ENCODE assay signal across 1 cellular context in the genomic region with DNA sequence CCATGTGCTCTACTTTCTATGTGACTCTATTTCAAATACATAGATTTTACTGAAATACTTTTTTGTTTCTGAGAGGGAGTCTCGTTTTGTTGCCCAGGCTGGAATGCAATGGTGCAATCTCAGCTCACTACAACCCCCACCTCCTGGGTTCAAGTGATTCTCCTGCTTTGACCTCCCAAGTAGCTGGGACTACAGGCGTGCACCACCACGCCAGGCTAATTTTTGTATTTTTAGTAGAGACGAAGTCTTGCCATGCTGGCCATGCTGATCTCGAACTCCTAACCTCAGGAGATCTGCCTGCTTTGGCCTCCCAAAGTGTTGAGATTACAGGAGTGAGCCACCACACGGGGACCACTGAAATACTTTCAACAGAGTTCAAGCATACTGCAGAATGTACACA.
TF ChIP-seq lines count a peak whose summit lies in the region.

No MANE protein-coding gene starts in this region.

TF ChIP-seq in GM23338, 12 proteins besides CTCF, POLR2A, EP300 and RAD21:
- TF ChIP-seq EZH2phosphoT487 (IDR thresholded peaks at IDR 0.05; ENCODE audit: unreplicated experiment) (no peak), CREB1 (CRISPR knock-in tag; IDR thresholded peaks at IDR 0.05; ENCODE audit: low read depth) (no peak), ZNF462 (CRISPR knock-in tag; IDR thresholded peaks at IDR 0.05) (no peak), NANOG (IDR thresholded peaks at IDR 0.05; ENCODE audit: borderline replicate concordance) (no peak), EZH2 (IDR thresholded peaks at IDR 0.05; ENCODE audit: low read depth, unreplicated experiment) (no peak), STAT1 (IDR thresholded peaks at IDR 0.05; ENCODE audit: unreplicated experiment) (no peak), ZNF114 (CRISPR knock-in tag; IDR thresholded peaks at IDR 0.05) (no peak), ZNF331 (CRISPR knock-in tag; IDR thresholded peaks at IDR 0.05; ENCODE audit: low read depth) (no peak), POLR2AphosphoS5 (IDR thresholded peaks at IDR 0.05; ENCODE audit: low read depth) (no peak), JUNB (IDR thresholded peaks at IDR 0.05; ENCODE audit: unreplicated experiment) (no peak), REST (IDR thresholded peaks at IDR 0.05; ENCODE audit: unreplicated experiment) (no peak)
- TF ChIP-seq, protein P1, sequence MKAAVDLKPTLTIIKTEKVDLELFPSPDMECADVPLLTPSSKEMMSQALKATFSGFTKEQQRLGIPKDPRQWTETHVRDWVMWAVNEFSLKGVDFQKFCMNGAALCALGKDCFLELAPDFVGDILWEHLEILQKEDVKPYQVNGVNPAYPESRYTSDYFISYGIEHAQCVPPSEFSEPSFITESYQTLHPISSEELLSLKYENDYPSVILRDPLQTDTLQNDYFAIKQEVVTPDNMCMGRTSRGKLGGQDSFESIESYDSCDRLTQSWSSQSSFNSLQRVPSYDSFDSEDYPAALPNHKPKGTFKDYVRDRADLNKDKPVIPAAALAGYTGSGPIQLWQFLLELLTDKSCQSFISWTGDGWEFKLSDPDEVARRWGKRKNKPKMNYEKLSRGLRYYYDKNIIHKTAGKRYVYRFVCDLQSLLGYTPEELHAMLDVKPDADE (IDR thresholded peaks at IDR 0.05) = no peak
